ENCODE assay signal across 1 cellular context in the genomic region with DNA sequence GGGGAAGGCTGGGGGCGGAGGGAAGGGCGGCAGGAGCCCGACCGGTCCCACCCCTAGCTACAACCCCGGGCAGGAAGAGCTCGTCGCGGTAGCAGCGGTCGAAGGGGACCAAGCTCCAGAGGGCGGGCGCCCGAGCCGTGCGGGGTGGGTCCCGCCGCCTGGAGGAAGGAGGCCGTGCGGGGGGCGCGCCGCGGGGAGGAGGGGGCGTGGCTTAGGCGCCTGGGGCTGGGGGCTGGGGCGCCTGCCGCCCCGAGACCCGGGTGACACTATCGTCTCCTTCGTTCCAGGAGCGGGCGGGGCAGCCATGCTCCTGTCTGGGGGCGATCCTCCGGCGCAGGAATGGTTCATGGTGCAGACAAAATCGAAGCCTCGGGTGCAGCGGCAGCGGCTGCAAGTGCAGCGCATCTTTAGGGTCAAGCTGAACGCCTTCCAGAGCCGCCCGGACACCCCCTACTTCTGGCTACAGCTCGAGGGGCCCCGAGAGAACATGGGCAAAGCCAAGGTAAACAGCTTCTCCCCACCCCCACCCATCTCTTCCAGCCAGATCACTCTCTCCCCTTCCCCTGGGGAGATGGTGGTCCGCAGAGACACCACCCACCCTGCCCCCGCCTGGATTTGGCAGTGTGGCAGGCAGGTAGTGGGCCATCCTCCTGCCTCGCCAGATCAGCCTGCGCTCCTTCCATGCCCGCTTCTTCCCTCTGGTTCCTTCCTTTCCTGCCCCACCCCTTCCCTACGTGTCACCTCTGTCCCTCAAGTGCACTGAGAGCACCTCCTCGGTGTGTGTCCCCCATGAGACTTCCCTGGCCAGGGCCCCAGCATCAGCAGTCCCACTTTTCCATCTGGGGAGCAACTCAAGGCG.
TF ChIP-seq lines count a peak whose summit lies in the region.

Gene NYNRIN (plus strand): TSS at position 61 of the 859 bp plus-strand sequence. CDS start 244 bp downstream, at position 305.

TF ChIP-seq in H1, 55 proteins besides CTCF, POLR2A, EP300 and RAD21:
- peak; percentile 44 for TF ChIP-seq KDM4A (IDR thresholded peaks at IDR 0.05; ENCODE audit: low read depth, low read length, severe bottlenecking)
- TF ChIP-seq SIX5 (IDR thresholded peaks at IDR 0.05; ENCODE audit: low read depth, low read length): no peak
- TF ChIP-seq CTBP2 (IDR thresholded peaks at IDR 0.05; ENCODE audit: borderline replicate concordance, insufficient read depth, insufficient read length, low read length): peak; percentile 29
- TF ChIP-seq SAP30 (IDR thresholded peaks at IDR 0.05; ENCODE audit: insufficient read depth, insufficient replicate concordance, low read length): peak; percentile 50
- 0 out of 4 replicates have a peak, but pooled peaks of 1 of the 2 experiments have one; percentile 14 for TF ChIP-seq SIN3A (conservative IDR thresholded peaks at IDR 0.05 in 1 of 2, IDR thresholded peaks at IDR 0.05 in 1 of 2; ENCODE audit: low read depth in 1 of 2, low read length in 2 of 2)
- TF ChIP-seq PHF8 (conservative IDR thresholded peaks at IDR 0.05; ENCODE audit: low read depth, low read length): 0 out of 2 replicates have a peak, but pooled peaks have one; percentile 35
